Comparison of ENCODE assay signal across 8 cellular contexts in genomic region chr5:97009212-97009898, GRCh38.
DNase-seq lines count a peak whose midpoint lies in the region; ATAC-seq and TF ChIP-seq lines count a peak whose summit lies in the region.

No MANE protein-coding gene starts in this region.

- no peak for TF ChIP-seq CTCF in dorsolateral prefrontal cortex (IDR thresholded peaks at IDR 0.05 in 54 of 56, conservative IDR thresholded peaks at IDR 0.05 in 2 of 56; ENCODE audit: low read depth in 1 of 56, partially characterized antibody in 56 of 56)

- ATAC-seq in GM18868 (IDR thresholded peaks at IDR 0.05; ENCODE audit: unreplicated experiment) = peak; percentile 78

- no peaks in the 10 kb centered on the region for H3K27me3 ChIP-seq in dorsolateral prefrontal cortex

- DNase-seq in AML-193 (lab: John Stamatoyannopoulos, UW) (peak; percentile 89 to 91), KG1 (lab: John Stamatoyannopoulos, UW) (peak; percentile 34), midbrain (lab: John Stamatoyannopoulos, UW) (no peak), NCI-H345 (lab: John Stamatoyannopoulos, UW) (no peak), dorsolateral prefrontal cortex (no peak), NCI-H446 treated with DMSO at 0.1 percent for 48 hours (lab: John Stamatoyannopoulos, UW) (no peak)
- peak; percentile 31 for DNase-seq in central memory CD4-positive, alpha-beta T cell

- intact Hi-C loops in dorsolateral prefrontal cortex (cut with DNase I) = no loop called here

- no peak overlapping the region for H3K4me3 ChIP-seq in dorsolateral prefrontal cortex

- H3K27ac ChIP-seq in dorsolateral prefrontal cortex = no peak overlapping the region

Comparison
In these comparisons a context has a peak if more than half of its experiments do, and no peak if none do; other contexts are left out.
1. DNase-seq: peak in AML-193 (2 of 2), KG1 (single experiment) and central memory CD4-positive, alpha-beta T cell (single experiment); none in midbrain (single experiment), NCI-H345 (single experiment), dorsolateral prefrontal cortex (0 of 10) and NCI-H446 treated with DMSO at 0.1 percent for 48 hours (single experiment).